ENCODE assay signal across 2 cellular contexts in genomic region chr16:50769-51591, GRCh38.
TF ChIP-seq lines count a peak whose summit lies in the region.

No MANE protein-coding gene starts in this region.

TF ChIP-seq in HEK293, 187 proteins besides CTCF, POLR2A, EP300 and RAD21 (continues in another document):
- TF ChIP-seq ZNF76 (tag by site-specific recombination; IDR thresholded peaks at IDR 0.05; ENCODE audit: borderline replicate concordance, low read depth): no peak
- no peak for TF ChIP-seq KLF7 (tag by site-specific recombination; IDR thresholded peaks at IDR 0.05; ENCODE audit: borderline replicate concordance)
- TF ChIP-seq ZBTB11 (tag by site-specific recombination; conservative IDR thresholded peaks at IDR 0.05; ENCODE audit: low read depth): no peak
- TF ChIP-seq ELK4 (IDR thresholded peaks at IDR 0.05; ENCODE audit: borderline replicate concordance, low read depth, low read length): no peak
- no peak for TF ChIP-seq SALL2 (tag by site-specific recombination; IDR thresholded peaks at IDR 0.05; ENCODE audit: borderline replicate concordance)
- TF ChIP-seq, protein P1, sequence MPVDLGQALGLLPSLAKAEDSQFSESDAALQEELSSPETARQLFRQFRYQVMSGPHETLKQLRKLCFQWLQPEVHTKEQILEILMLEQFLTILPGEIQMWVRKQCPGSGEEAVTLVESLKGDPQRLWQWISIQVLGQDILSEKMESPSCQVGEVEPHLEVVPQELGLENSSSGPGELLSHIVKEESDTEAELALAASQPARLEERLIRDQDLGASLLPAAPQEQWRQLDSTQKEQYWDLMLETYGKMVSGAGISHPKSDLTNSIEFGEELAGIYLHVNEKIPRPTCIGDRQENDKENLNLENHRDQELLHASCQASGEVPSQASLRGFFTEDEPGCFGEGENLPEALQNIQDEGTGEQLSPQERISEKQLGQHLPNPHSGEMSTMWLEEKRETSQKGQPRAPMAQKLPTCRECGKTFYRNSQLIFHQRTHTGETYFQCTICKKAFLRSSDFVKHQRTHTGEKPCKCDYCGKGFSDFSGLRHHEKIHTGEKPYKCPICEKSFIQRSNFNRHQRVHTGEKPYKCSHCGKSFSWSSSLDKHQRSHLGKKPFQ (tag by site-specific recombination; IDR thresholded peaks at IDR 0.05): peak; percentile 66
- TF ChIP-seq ZBTB48 (tag by site-specific recombination; IDR thresholded peaks at IDR 0.05): no peak
- 0 out of 2 replicates have a peak, but pooled peaks have one; percentile 16 for TF ChIP-seq IKZF3 (tag by site-specific recombination; IDR thresholded peaks at IDR 0.05)
- no peak for TF ChIP-seq KLF9 (tag by site-specific recombination; IDR thresholded peaks at IDR 0.05; ENCODE audit: low read depth)
- TF ChIP-seq GLIS2 (tag by site-specific recombination; IDR thresholded peaks at IDR 0.05): no peak
- TF ChIP-seq, protein P2, sequence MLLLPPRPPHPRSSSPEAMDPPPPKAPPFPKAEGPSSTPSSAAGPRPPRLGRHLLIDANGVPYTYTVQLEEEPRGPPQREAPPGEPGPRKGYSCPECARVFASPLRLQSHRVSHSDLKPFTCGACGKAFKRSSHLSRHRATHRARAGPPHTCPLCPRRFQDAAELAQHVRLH (tag by site-specific recombination; IDR thresholded peaks at IDR 0.05): no peak
- no peak for TF ChIP-seq ZNF324 (tag by site-specific recombination; IDR thresholded peaks at IDR 0.05)
- TF ChIP-seq ZNF670 (tag by site-specific recombination; IDR thresholded peaks at IDR 0.05; ENCODE audit: low read depth): no peak
- no peak for TF ChIP-seq ZNF433 (tag by site-specific recombination; IDR thresholded peaks at IDR 0.05; ENCODE audit: low read depth)
- TF ChIP-seq ZBTB21 (tag by site-specific recombination; IDR thresholded peaks at IDR 0.05): peak; percentile 69; the same call in 1 of the 2 replicates
- no peak for TF ChIP-seq GFI1B (tag by site-specific recombination; IDR thresholded peaks at IDR 0.05)
- TF ChIP-seq SP7 (tag by site-specific recombination; IDR thresholded peaks at IDR 0.05): peak; percentile 68
- no peak for TF ChIP-seq MEIS1 (CRISPR knock-in tag; IDR thresholded peaks at IDR 0.05; ENCODE audit: borderline replicate concordance)
- TF ChIP-seq, protein P3, sequence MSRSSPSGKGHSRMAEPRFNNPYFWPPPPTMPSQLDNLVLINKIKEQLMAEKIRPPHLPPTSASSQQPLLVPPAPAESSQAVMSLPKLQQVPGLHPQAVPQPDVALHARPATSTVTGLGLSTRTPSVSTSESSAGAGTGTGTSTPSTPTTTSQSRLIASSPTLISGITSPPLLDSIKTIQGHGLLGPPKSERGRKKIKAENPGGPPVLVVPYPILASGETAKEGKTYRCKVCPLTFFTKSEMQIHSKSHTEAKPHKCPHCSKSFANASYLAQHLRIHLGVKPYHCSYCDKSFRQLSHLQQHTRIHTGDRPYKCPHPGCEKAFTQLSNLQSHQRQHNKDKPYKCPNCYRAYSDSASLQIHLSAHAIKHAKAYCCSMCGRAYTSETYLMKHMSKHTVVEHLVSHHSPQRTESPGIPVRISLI (tag by site-specific recombination; IDR thresholded peaks at IDR 0.05): no peak
- peak; percentile 1; the same call in 1 of the 2 replicates for TF ChIP-seq ZNF341 (tag by site-specific recombination; IDR thresholded peaks at IDR 0.05; ENCODE audit: low read depth)
- TF ChIP-seq, protein P4, sequence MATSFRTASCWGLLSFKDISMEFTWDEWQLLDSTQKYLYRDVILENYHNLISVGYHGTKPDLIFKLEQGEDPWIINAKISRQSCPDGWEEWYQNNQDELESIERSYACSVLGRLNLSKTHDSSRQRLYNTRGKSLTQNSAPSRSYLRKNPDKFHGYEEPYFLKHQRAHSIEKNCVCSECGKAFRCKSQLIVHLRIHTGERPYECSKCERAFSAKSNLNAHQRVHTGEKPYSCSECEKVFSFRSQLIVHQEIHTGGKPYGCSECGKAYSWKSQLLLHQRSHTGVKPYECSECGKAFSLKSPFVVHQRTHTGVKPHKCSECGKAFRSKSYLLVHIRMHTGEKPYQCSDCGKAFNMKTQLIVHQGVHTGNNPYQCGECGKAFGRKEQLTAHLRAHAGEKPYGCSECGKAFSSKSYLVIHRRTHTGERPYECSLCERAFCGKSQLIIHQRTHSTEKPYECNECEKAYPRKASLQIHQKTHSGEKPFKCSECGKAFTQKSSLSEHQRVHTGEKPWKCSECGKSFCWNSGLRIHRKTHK (tag by site-specific recombination; IDR thresholded peaks at IDR 0.05): no peak
- no peak for TF ChIP-seq ZNF558 (tag by site-specific recombination; IDR thresholded peaks at IDR 0.05)

TF ChIP-seq in K562, 482 proteins besides CTCF, POLR2A, EP300 and RAD21:
- no peak for TF ChIP-seq NR3C1 (CRISPR knock-in tag; IDR thresholded peaks at IDR 0.05)
- TF ChIP-seq NFE2 (IDR thresholded peaks at IDR 0.05; ENCODE audit: low read depth): no peak
- no peak for TF ChIP-seq NCOA4 (IDR thresholded peaks at IDR 0.05; ENCODE audit: partially characterized antibody)
- TF ChIP-seq MEF2A (IDR thresholded peaks at IDR 0.05; ENCODE audit: control insufficient read depth, low read depth, low read length): peak; percentile 74
- TF ChIP-seq, protein P5, sequence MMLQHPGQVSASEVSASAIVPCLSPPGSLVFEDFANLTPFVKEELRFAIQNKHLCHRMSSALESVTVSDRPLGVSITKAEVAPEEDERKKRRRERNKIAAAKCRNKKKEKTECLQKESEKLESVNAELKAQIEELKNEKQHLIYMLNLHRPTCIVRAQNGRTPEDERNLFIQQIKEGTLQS (IDR thresholded peaks at IDR 0.05): peak; percentile 50; the same call in 1 of the 2 replicates
- TF ChIP-seq, protein P5 (CRISPR knock-in tag; conservative IDR thresholded peaks at IDR 0.05): no peak
- no peak for TF ChIP-seq KDM5B (IDR thresholded peaks at IDR 0.05; ENCODE audit: insufficient replicate concordance, low read depth, low read length)
- no peak for TF ChIP-seq CHD1 (IDR thresholded peaks at IDR 0.05; ENCODE audit: low read length)
- no peak for TF ChIP-seq ETV1 (tag; conservative IDR thresholded peaks at IDR 0.05; ENCODE audit: low read depth)
- no peak for TF ChIP-seq PATZ1 (CRISPR knock-in tag; IDR thresholded peaks at IDR 0.05; ENCODE audit: borderline replicate concordance)
- TF ChIP-seq THRAP3 (IDR thresholded peaks at IDR 0.05; ENCODE audit: borderline replicate concordance): no peak
- no peak for TF ChIP-seq YY1 (IDR thresholded peaks at IDR 0.05; ENCODE audit: borderline replicate concordance in 1 of 3, control insufficient read depth in 1 of 3, extremely low read depth in 1 of 3, insufficient read depth in 3 of 3, insufficient read length in 1 of 3, insufficient replicate concordance in 2 of 3, low read depth in 1 of 3, low read length in 2 of 3)
- no peak for TF ChIP-seq GATA2 (CRISPR knock-in tag; IDR thresholded peaks at IDR 0.05)
- TF ChIP-seq RNF2 (IDR thresholded peaks at IDR 0.05): no peak
